In genomic region chr13:19439056-19439686, GRCh38 we compare ENCODE assay signal across 8 cellular contexts.
DNase-seq lines count a peak whose midpoint lies in the region; ATAC-seq and TF ChIP-seq lines count a peak whose summit lies in the region.
"Not testable (repeated sequence)": the region's sequence is repeated elsewhere in the genome, so short reads cannot be mapped to it uniquely, and the experiment has no call there.

No MANE protein-coding gene starts in this region.

- CTCF ChIA-PET in PC-3 (lab: Charles Lee), result not testable (repeated sequence)

- H3K4me1 ChIP-seq in PC-3 (ENCODE audit: insufficient read depth, low read length); right lobe of liver: not testable (repeated sequence)

- H3K4me3 ChIP-seq in PC-3 (ENCODE audit: low read length); epithelial cell of esophagus (ENCODE audit: low read length); right lobe of liver: not testable (repeated sequence)

- intact Hi-C loops in PC-3 (cut with micrococcal nuclease); right lobe of liver (cut with DNase I): not testable (repeated sequence)

- not testable (repeated sequence) for H3F3A ChIP-seq in PC-3 (ENCODE audit: low read length, unreplicated experiment)

- H4K20me1 ChIP-seq in PC-3 (ENCODE audit: low read length), result not testable (repeated sequence)

- H3K9me2 ChIP-seq in PC-3 (replicated peaks; ENCODE audit: low read length), result not testable (repeated sequence)

- DNase-seq in DMS153 (lab: John Stamatoyannopoulos, UW), result peak; percentile 42
- peak; percentile 65 for DNase-seq in HT-29 (ENCODE audit: low spot score)
- peak; percentile 0 for DNase-seq in NCI-H2029 (lab: John Stamatoyannopoulos, UW)
- DNase-seq in PC-3, result peak; percentile 65
- peak; percentile 0 to 6 for DNase-seq in activated CD4-positive, alpha-beta T cell treated with anti-CD3 and anti-CD28 coated beads for 24 hours (ENCODE audit: low read depth in 2 of 2)
- peak; percentile 8 for DNase-seq in epithelial cell of esophagus (ENCODE audit: low read depth)
- DNase-seq in right lobe of liver, result peak; percentile 44 to 60 (median 54)
- peak; percentile 1 for DNase-seq in stimulated activated CD8-positive, alpha-beta memory T cell treated with anti-CD3 and anti-CD28 coated beads, Interleukin-4, amount 100 ng/mL, for 24 hours (ENCODE audit: low read depth)

- not testable (repeated sequence) for H3K9me3 ChIP-seq in PC-3 (ENCODE audit: low read length); right lobe of liver

- H3K36me3 ChIP-seq in PC-3 (ENCODE audit: low read depth, low read length); right lobe of liver: not testable (repeated sequence)

- H3K27me3 ChIP-seq in PC-3 (ENCODE audit: low read length); right lobe of liver: not testable (repeated sequence)

- POLR2A ChIA-PET in PC-3 (lab: Charles Lee; ENCODE audit: unreplicated experiment), result not testable (repeated sequence)

- WGBS in right lobe of liver (ENCODE audit: insufficient coverage, low coverage, low lambda C conversion rate, missing lambda C conversion rate), result 0% methylated on average over 2 of the region's 2 CpGs

- not testable (repeated sequence) for H3K4me2 ChIP-seq in PC-3 (ENCODE audit: low read length)

- BruUV-seq in PC-3 (replicated peaks; lab: Mats Ljungman, UMichigan), result not testable (repeated sequence)

- TF ChIP-seq POLR2A in right lobe of liver (IDR thresholded peaks at IDR 0.05), result not testable (repeated sequence)

- not testable (repeated sequence) for TF ChIP-seq CTCF in PC-3 (conservative IDR thresholded peaks at IDR 0.05; ENCODE audit: low read depth, low read length); epithelial cell of esophagus (IDR thresholded peaks at IDR 0.05; ENCODE audit: insufficient read depth, low read depth, low read length, missing control alignments)
- TF ChIP-seq CTCF in right lobe of liver (IDR thresholded peaks at IDR 0.05), result peak; percentile 33 to 46 (median 40)

- not testable (repeated sequence) for H3K9ac ChIP-seq in PC-3 (ENCODE audit: low read length)

- ATAC-seq in PC-3, result not testable (repeated sequence)
- peak in 3 of 4 donors; percentile 39 to 47 (median 44) for ATAC-seq in right lobe of liver

- not testable (repeated sequence) for H3K27ac ChIP-seq in PC-3 (ENCODE audit: low read length); right lobe of liver

- H2AFZ ChIP-seq in PC-3 (ENCODE audit: low read length), result not testable (repeated sequence)

- H3K79me2 ChIP-seq in PC-3 (ENCODE audit: low read length), result not testable (repeated sequence)

Comparison
In these comparisons a context has a peak if more than half of its experiments do, and no peak if none do; other contexts are left out.
1. DNase-seq: peak in every context shown above with its lines; median percentile 65 in HT-29; 65 in PC-3; 54 in right lobe of liver; 42 in DMS153; 8 in epithelial cell of esophagus; 3 in activated CD4-positive, alpha-beta T cell treated with anti-CD3 and anti-CD28 coated beads for 24 hours; 1 in stimulated activated CD8-positive, alpha-beta memory T cell treated with anti-CD3 and anti-CD28 coated beads, Interleukin-4, amount 100 ng/mL, for 24 hours; 0 in NCI-H2029.